7 cellular contexts compared by ENCODE assay signal in the genomic region with DNA sequence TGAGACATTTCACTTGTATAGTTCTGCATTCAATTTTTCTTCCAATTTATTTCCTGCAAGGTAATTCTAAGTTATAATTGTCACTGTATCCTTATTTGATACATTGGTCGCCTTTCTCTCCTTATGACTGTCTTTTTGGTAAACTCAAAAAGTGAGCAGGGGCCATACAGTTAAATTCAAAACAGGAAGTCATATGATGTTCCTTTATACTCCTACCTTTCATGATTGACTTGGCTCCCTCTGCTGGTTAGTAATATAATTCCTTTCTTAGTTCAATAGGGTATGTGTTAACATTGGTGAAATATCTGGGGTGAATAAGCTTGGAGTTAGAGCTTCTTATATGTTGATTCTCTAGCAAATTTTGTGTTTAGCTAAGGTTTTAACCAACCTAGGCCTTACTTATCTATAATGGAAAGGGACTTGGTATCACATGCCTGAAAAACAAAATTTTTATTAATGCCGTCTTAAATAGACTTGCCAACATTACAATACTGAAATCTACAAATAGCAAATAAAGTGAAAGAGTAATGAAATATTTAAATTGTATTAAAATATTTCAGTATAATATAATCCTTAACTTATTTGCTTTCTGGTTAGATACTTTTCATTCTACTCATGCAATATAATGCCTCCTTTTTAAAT. TPM values are rescaled to one million over a fixed set of nuclear protein-coding genes. Genes with fewer than 3 reads are reported as not detected.
A peak's percentile ranks its signal among the peaks of the same experiment; 100 is the strongest.
DNase-seq lines count a peak whose midpoint lies in the region; ATAC-seq and TF ChIP-seq lines count a peak whose summit lies in the region.

No MANE protein-coding gene starts in this region.

- H3K36me3 ChIP-seq in GM06990 (ENCODE audit: control insufficient read depth, insufficient read depth, low read length) (no peaks in the 10 kb centered on the region), suprapubic skin (no peaks in the 10 kb centered on the region)

- DNase-seq in GM06990 (ENCODE audit: extremely low read depth, insufficient read length) (peak; percentile 53), HT1080 (ENCODE audit: low read depth) (peak; percentile 61), NCI-H748 treated with DMSO at 0.1 percent for 48 hours (lab: John Stamatoyannopoulos, UW) (peak; percentile 99), astrocyte of the spinal cord (ENCODE audit: low read depth, low spot score) (peak; percentile 71), inferior parietal cortex (ENCODE audit: extremely low spot score) (peak; percentile 83), suprapubic skin (ENCODE audit: low spot score in 2 of 2) (no peak)

- H3K27ac ChIP-seq in suprapubic skin: no peak overlapping the region

- no peaks in the 10 kb centered on the region for H3K9me3 ChIP-seq in suprapubic skin

- ATAC-seq in GM21717 (IDR thresholded peaks at IDR 0.05; ENCODE audit: unreplicated experiment): peak; percentile 74

- TF ChIP-seq POLR2A in suprapubic skin (IDR thresholded peaks at IDR 0.05): no peak

- WGBS in suprapubic skin: 55% methylated on average over 2 of the region's 2 CpGs

- TF ChIP-seq EP300 in suprapubic skin (IDR thresholded peaks at IDR 0.05): no peak

- H3K4me3 ChIP-seq in GM06990 (replicated peaks; ENCODE audit: low read depth, low read length) (no peak overlapping the region), astrocyte of the spinal cord (ENCODE audit: low read depth, low read length) (no peak overlapping the region), suprapubic skin (no peak overlapping the region)

- TF ChIP-seq CTCF in GM06990 (IDR thresholded peaks at IDR 0.05; ENCODE audit: insufficient read depth, low read length, poor library complexity, severe bottlenecking): peak; percentile 49
- peak; percentile 56 for TF ChIP-seq CTCF in astrocyte of the spinal cord (IDR thresholded peaks at IDR 0.05; ENCODE audit: low read depth, low read length)
- TF ChIP-seq CTCF in suprapubic skin (IDR thresholded peaks at IDR 0.05): peak; percentile 48 to 49

- in situ Hi-C loops in astrocyte of the spinal cord (cut with HindIII; ENCODE audit: low sequenced_read_pairs): no loop called here

- peaks cover 29% of the 10 kb centered on the region for H3K4me1 ChIP-seq in suprapubic skin

- H3K27me3 ChIP-seq in GM06990 (replicated peaks; ENCODE audit: control insufficient read depth, insufficient read depth, low read length) (no peaks in the 10 kb centered on the region), suprapubic skin (no peaks in the 10 kb centered on the region)

RNA-seq across cellular contexts. Expression of a gene that starts 6.0 kb away (rescaled TPM):
- total RNA-seq in HT1080 (2014; rRNA removed; shearing (Covaris generic)): 9.3 and 13.0 TPM in 2 replicates
- 8.3 and 13.3 TPM in 2 replicates for polyA plus RNA-seq in HT1080 (2015; cell fraction: cytosol; rRNA removed)
- polyA plus RNA-seq in HT1080 (2015; cell fraction: nucleus; rRNA removed): 31.8 and 35.9 TPM in 2 replicates
- 100 to 1,000 TPM in 1 of 4 donors, 10 to 100 TPM in 3; 40.3 to 123 (median 60.4) TPM for total RNA-seq in suprapubic skin

Comparison
In these comparisons a context has a peak if more than half of its experiments do, and no peak if none do; other contexts are left out.
1. DNase-seq: peak in GM06990 (single experiment), HT1080 (single experiment), NCI-H748 treated with DMSO at 0.1 percent for 48 hours (single experiment), astrocyte of the spinal cord (single experiment) and inferior parietal cortex (single experiment); none in suprapubic skin (0 of 2).
2. Peak in every context shown above with its lines, with median percentiles within 50 percentile points of each other: CTCF ChIP-seq.